Comparison of ENCODE assay signal across 16 cellular contexts in the genomic region with DNA sequence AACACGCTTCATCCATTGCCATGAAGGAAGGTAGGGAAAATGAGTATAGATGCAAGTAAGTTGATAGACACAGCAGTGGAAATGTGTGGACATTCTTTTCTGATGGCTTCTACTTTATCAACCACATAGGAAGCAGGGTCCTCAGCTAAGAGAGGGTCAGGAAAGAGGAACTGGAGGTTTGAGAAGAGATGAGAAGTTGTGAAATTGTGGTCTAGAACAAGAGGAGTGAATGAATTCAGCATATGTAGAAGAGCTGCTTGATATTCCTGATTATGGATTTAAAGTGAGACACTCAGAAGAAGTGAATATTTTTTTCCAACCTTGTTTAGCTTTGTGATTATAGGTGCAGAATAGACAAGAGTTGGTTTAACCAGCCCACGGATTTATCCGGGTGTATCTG.
"Had no signal": no experiment of that assay in that cellular context is flagged by ENCODE, and none has a peak within 500 bp of the region (broad histone marks: within the 10 kb centered on the region; RNA-seq: fewer than 3 reads in every experiment).

No MANE protein-coding gene starts in this region.

- ATAC-seq: stimulated activated memory B cell treated with anti-CD40 and anti-IgM and Interleukin-4, amounts not matched to agents 10 μg/mL and 1 μg/mL and 100 μg/mL, for 72 hours had no signal

- H3K36me3 Mint-ChIP-seq: activated naive CD8-positive, alpha-beta T cell; stimulated activated memory B cell treated with anti-CD40 and anti-IgM and Interleukin-4, amounts not matched to agents 10 μg/mL and 1 μg/mL and 100 μg/mL, for 72 hours; type B pancreatic cell had no signal

- H3K27ac Mint-ChIP-seq: activated naive CD8-positive, alpha-beta T cell; stimulated activated memory B cell treated with anti-CD40 and anti-IgM and Interleukin-4, amounts not matched to agents 10 μg/mL and 1 μg/mL and 100 μg/mL, for 72 hours; type B pancreatic cell had no signal

- H3K9me3 Mint-ChIP-seq: stimulated activated memory B cell treated with anti-CD40 and anti-IgM and Interleukin-4, amounts not matched to agents 10 μg/mL and 1 μg/mL and 100 μg/mL, for 72 hours; type B pancreatic cell had no signal

- H3K27me3 Mint-ChIP-seq: activated naive CD8-positive, alpha-beta T cell; stimulated activated memory B cell treated with anti-CD40 and anti-IgM and Interleukin-4, amounts not matched to agents 10 μg/mL and 1 μg/mL and 100 μg/mL, for 72 hours had no signal

- DNase-seq: activated CD4-positive, alpha-beta T cell treated with anti-CD3 and anti-CD28 coated beads, Interleukin-2, amount 50 U/mL, for 48 hours; activated gamma-delta T cell treated with Interleukin-2 at 50 U/mL for 16 hours; cerebellar nuclear complex; cortex of kidney; head of caudate nucleus; left ventricle myocardium inferior; mammary epithelial cell; midbrain; occipital lobe; retina; spleen; stimulated activated CD4-positive, alpha-beta T cell treated with anti-CD3 and anti-CD28 coated beads, Interleukin-4, amount 100 ng/mL, for 4 hours; testis had no signal

- H3K4me1 Mint-ChIP-seq: stimulated activated memory B cell treated with anti-CD40 and anti-IgM and Interleukin-4, amounts not matched to agents 10 μg/mL and 1 μg/mL and 100 μg/mL, for 72 hours had no signal

- H3K4me3 Mint-ChIP-seq: activated naive CD8-positive, alpha-beta T cell; stimulated activated memory B cell treated with anti-CD40 and anti-IgM and Interleukin-4, amounts not matched to agents 10 μg/mL and 1 μg/mL and 100 μg/mL, for 72 hours; type B pancreatic cell had no signal
